In genomic region chr6:148451690-148452089, GRCh38 we compare ENCODE assay signal across 2 cellular contexts.
TF ChIP-seq lines count a peak whose summit lies in the region.

No MANE protein-coding gene starts in this region.

TF ChIP-seq in HepG2, 621 proteins besides CTCF, POLR2A, EP300 and RAD21 (continued from another document):
- no peak for TF ChIP-seq HNF1A (IDR thresholded peaks at IDR 0.05; ENCODE audit: low read depth)
- no peak for TF ChIP-seq HNF1A (CRISPR knock-in tag; IDR thresholded peaks at IDR 0.05; ENCODE audit: borderline replicate concordance)
- TF ChIP-seq NR0B2 (CRISPR knock-in tag; IDR thresholded peaks at IDR 0.05), result no peak
- no peak for TF ChIP-seq ZNF644 (CRISPR knock-in tag; IDR thresholded peaks at IDR 0.05; ENCODE audit: low read depth)
- no peak for TF ChIP-seq PITX1 (CRISPR knock-in tag; IDR thresholded peaks at IDR 0.05)

TF ChIP-seq in GM12878, 131 proteins besides CTCF, POLR2A, EP300 and RAD21 (continued from another document):
- TF ChIP-seq MEF2B (IDR thresholded peaks at IDR 0.05; ENCODE audit: partially characterized antibody, poor library complexity, severe bottlenecking), result no peak
